In the genomic region with DNA sequence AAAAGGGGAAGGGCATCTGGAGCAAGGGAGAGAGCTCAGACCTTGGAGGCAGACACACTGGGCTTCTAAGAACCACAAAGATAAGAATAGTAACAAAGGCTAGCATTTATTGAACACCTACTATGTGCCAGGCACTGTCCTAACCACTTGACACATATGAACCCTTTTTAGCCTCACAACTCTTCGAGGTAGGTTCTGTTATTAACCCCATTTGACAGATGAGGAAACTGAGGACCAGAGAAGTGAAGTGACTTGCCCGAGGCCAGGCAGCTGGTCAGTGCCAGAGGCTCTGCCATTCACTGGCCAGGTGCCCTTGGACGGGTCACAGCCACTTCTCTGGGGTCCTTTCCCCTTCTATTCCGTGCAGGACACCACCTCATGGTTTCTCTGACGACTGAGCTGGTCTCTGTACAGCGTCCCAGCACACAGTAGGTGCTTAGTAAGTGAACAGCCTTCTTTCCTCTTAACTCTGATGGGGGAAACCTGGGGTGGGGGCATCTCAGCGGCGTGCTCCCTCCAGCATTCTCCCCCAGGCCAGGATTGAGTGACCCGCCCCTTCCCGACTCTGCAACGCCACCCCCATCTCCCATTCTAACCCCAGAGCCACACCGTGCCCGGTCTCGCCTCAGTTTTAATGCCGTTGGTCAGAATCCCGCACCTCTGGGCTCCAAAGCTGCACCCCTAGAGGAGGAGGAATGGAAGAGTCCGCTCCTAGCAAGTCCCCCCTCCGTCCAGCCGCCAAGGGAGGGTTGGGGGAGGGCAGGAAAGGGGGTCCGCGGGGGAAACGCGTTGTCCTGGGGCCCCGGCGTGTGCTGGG, we compare ENCODE assay signal across 7 cellular contexts.
"Had no signal": no experiment of that assay in that cellular context is flagged by ENCODE, and none has a peak within 500 bp of the region (broad histone marks: within the 10 kb centered on the region; RNA-seq: fewer than 3 reads in every experiment).

No MANE protein-coding gene starts in this region.

- H3K9me3 ChIP-seq: esophagus muscularis mucosa, heart right ventricle, mucosa of descending colon, pancreas, sigmoid colon, upper lobe of right lung had no signal

- H3K36me3 ChIP-seq: esophagus muscularis mucosa, heart right ventricle, pancreas, sigmoid colon, upper lobe of right lung had no signal

- H3K4me3 ChIP-seq: heart right ventricle, mucosa of descending colon, pancreas, sigmoid colon, upper lobe of right lung had no signal

- H3K27ac ChIP-seq: esophagus muscularis mucosa, heart right ventricle, pancreas, sigmoid colon, upper lobe of right lung had no signal

- DNase-seq: cerebellar nuclear complex had no signal

- H3K4me1 ChIP-seq: sigmoid colon, upper lobe of right lung had no signal
